8 cellular contexts compared by ENCODE assay signal in genomic region chr10:127694580-127695193, GRCh38. TPM values are rescaled to one million over a fixed set of nuclear protein-coding genes. Genes with fewer than 3 reads are reported as not detected.
A peak's percentile ranks its signal among the peaks of the same experiment; 100 is the strongest.
DNase-seq lines count a peak whose midpoint lies in the region; ATAC-seq, FAIRE-seq and TF ChIP-seq lines count a peak whose summit lies in the region.

No MANE protein-coding gene starts in this region.

- peaks cover 26% of the 10 kb centered on the region for H3K4me1 ChIP-seq in GM23338 (ENCODE audit: insufficient read depth)
- H3K4me1 ChIP-seq in pancreas, result no peaks in the 10 kb centered on the region

- peaks cover 5% of the 10 kb centered on the region; the same call in 1 of the 2 replicates for H3K9me2 ChIP-seq in GM23338 (ENCODE audit: insufficient read depth)

- TF ChIP-seq CTCF in GM23338 (conservative IDR thresholded peaks at IDR 0.05; ENCODE audit: low read depth in 2 of 2) (peak; percentile 94 to 97), bronchial epithelial cell (IDR thresholded peaks at IDR 0.05; ENCODE audit: insufficient read depth, low read length, severe bottlenecking) (peak; percentile 46), pancreas (IDR thresholded peaks at IDR 0.05) (no peak)

- no peaks in the 10 kb centered on the region for H3K9me3 Mint-ChIP-seq in GM23338

- H3K9me3 ChIP-seq in T-helper 17 cell (ENCODE audit: control insufficient read depth, low read length, poor library complexity, severe bottlenecking) (no peaks in the 10 kb centered on the region), pancreas (no peaks in the 10 kb centered on the region)

- H3K4me1 Mint-ChIP-seq in GM23338 (peaks cover 28% of the 10 kb centered on the region), T-helper 17 cell (no peaks in the 10 kb centered on the region)

- no peaks in the 10 kb centered on the region for H3K79me2 ChIP-seq in GM23338 (replicated peaks; ENCODE audit: insufficient read depth)

- DNase-seq in NCI-H2081 (lab: John Stamatoyannopoulos, UW) (peak; percentile 5 to 10), NCI-H2081 treated with DMSO at 0.1 percent for 48 hours (lab: John Stamatoyannopoulos, UW) (no peak), GM23338 (ENCODE audit: low spot score) (peak; percentile 95), NCI-H748 treated with DMSO at 0.1 percent for 48 hours (lab: John Stamatoyannopoulos, UW) (peak; percentile 31), bronchial epithelial cell (ENCODE audit: low read depth) (peak; percentile 7), T-helper 17 cell (no peak), pancreas (no peak)
- peak; percentile 36 to 48 for DNase-seq in stimulated activated CD4-positive, alpha-beta T cell treated with anti-CD3 and anti-CD28 coated beads, Interleukin-15, amount 100 ng/mL, for 48 hours (ENCODE audit: low read depth in 2 of 2)

- H2AFZ ChIP-seq in GM23338, result no peak overlapping the region; the same call in 1 of the 2 replicates

- WGBS in pancreas, 2 donors, result 27% methylated on average over 8 of the region's 8 CpGs

- H3K36me3 Mint-ChIP-seq in GM23338 (ENCODE audit: low read depth) (peaks cover 3% of the 10 kb centered on the region; the same call in 1 of the 3 replicates), T-helper 17 cell (ENCODE audit: low read depth) (no peaks in the 10 kb centered on the region)

- H3F3A ChIP-seq in GM23338 (replicated peaks; ENCODE audit: low read depth), result no peaks in the 10 kb centered on the region

- H3K27me3 Mint-ChIP-seq in GM23338 (ENCODE audit: insufficient read depth, low read depth, poor library complexity) (peaks cover 9% of the 10 kb centered on the region), T-helper 17 cell (peaks cover 23% of the 10 kb centered on the region)

- H3K36me3 ChIP-seq in GM23338 (ENCODE audit: insufficient read depth), result no peaks in the 10 kb centered on the region
- H3K36me3 ChIP-seq in bronchial epithelial cell (ENCODE audit: control insufficient read depth, insufficient read depth, low read length), result no peaks in the 10 kb centered on the region
- no peaks in the 10 kb centered on the region for H3K36me3 ChIP-seq in pancreas

- H3K27ac ChIP-seq in GM23338 (ENCODE audit: low read depth), result peak overlapping the region; percentile 79; the same call in 1 of the 2 replicates
- no peak overlapping the region for H3K27ac ChIP-seq in pancreas

- ATAC-seq in GM23338 (peak; percentile 97), T-helper 17 cell (no peak), pancreas (no peak)

- H3K27me3 ChIP-seq in GM23338 (ENCODE audit: insufficient read depth) (no peaks in the 10 kb centered on the region), bronchial epithelial cell (ENCODE audit: control insufficient read depth, insufficient read depth, low read length) (no peaks in the 10 kb centered on the region), pancreas (no peaks in the 10 kb centered on the region)

- H3K4me3 ChIP-seq in GM23338, result 0 out of 2 replicates have a peak overlapping the region, but pooled peaks have one; percentile 15
- H3K4me3 ChIP-seq in bronchial epithelial cell (ENCODE audit: low read depth, low read length), result no peak overlapping the region
- no peak overlapping the region for H3K4me3 ChIP-seq in pancreas

- no peaks in the 10 kb centered on the region for H4K20me1 ChIP-seq in GM23338 (replicated peaks; ENCODE audit: insufficient read depth)

- H3K4me2 ChIP-seq in GM23338, result peak overlapping the region; percentile 42; the same call in 1 of the 2 replicates

- H3K27ac Mint-ChIP-seq in GM23338 (no peak overlapping the region), T-helper 17 cell (no peak overlapping the region)

- intact Hi-C loops in pancreas (cut with DNase I), result no loop called here

- H3K4me3 Mint-ChIP-seq in GM23338 (no peak overlapping the region), T-helper 17 cell (no peak overlapping the region)

- FAIRE-seq in bronchial epithelial cell (lab: Jason Lieb, UNC) (no peak), pancreas (lab: Jason Lieb, UNC) (no peak)

TF ChIP-seq in GM23338, 12 proteins besides CTCF, POLR2A, EP300 and RAD21:
- TF ChIP-seq JUNB (IDR thresholded peaks at IDR 0.05; ENCODE audit: unreplicated experiment) (no peak), EZH2phosphoT487 (IDR thresholded peaks at IDR 0.05; ENCODE audit: unreplicated experiment) (no peak), CREB1 (CRISPR knock-in tag; IDR thresholded peaks at IDR 0.05; ENCODE audit: low read depth) (no peak), STAT1 (IDR thresholded peaks at IDR 0.05; ENCODE audit: unreplicated experiment) (no peak), ZNF462 (CRISPR knock-in tag; IDR thresholded peaks at IDR 0.05) (0 out of 2 replicates have a peak, but pooled peaks have one; percentile 20)
TF ChIP-seq in GM23338: peak in this region for 1.

RNA-seq across cellular contexts. Expression of gene FOXI2, which starts 42.3 kb away (rescaled TPM):
- total RNA-seq in GM23338 (2014; rRNA removed; shearing (Covaris generic)), result 1.1 and 1.3 TPM in 2 replicates
- polyA plus RNA-seq in GM23338 (2016; fragmentation: Nextera tagmentation; extraction: Ambion mirVana), result 0.74 and 1.1 TPM in 2 replicates
- not detected in 2 replicates for total RNA-seq in bronchial epithelial cell
- total RNA-seq in T-helper 17 cell, result not detected
- total RNA-seq in pancreas, result under 1 TPM in 3 of 6 donors, not detected in 3; 0.06 to 0.22 (median 0.06) TPM
- under 1 TPM in 1 of 2 donors, not detected in 1; 0.05 TPM for polyA plus RNA-seq in pancreas

Comparison
In these comparisons a context has a peak if more than half of its experiments do, and no peak if none do; other contexts are left out.
1. DNase-seq: peak in NCI-H2081 (2 of 2), GM23338 (single experiment), NCI-H748 treated with DMSO at 0.1 percent for 48 hours (single experiment), bronchial epithelial cell (single experiment) and stimulated activated CD4-positive, alpha-beta T cell treated with anti-CD3 and anti-CD28 coated beads, Interleukin-15, amount 100 ng/mL, for 48 hours (2 of 2); none in NCI-H2081 treated with DMSO at 0.1 percent for 48 hours (single experiment), T-helper 17 cell (0 of 3) and pancreas (0 of 6).
2. CTCF ChIP-seq: peak in GM23338 (2 of 2) and bronchial epithelial cell (single experiment); none in pancreas (0 of 4).